ENCODE assay signal across 1 cellular context in the genomic region with DNA sequence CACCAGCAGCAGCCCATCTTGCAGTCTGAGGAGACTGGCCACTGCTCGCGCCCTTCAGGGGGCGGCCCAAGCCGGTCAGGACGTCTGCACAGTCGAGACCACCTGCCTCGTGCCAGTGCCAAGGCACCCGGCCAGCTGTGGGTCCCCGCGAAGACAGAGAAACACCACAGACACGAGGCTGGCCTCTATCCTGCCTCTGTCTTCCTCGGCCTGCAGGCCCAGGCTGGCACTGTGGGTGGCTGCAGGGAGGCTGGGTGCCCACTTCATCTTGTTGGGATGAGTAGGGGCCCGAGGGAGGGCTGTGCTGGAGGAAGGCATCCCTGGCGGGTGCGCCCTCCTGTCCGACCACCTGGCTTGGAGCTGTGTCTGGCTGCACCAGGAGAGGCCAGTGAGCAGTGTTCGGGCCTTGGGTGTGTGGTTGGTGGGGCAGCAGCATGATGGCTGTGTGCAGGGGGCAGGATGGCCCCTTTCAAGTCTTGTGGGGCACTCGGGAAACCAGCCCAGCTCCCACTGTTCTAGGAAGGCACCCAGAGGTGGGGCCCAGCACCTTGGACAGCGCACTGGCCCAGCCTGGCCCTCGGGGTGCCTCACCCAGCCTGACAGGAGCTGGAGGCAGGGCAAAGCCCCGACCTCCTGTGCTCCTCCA.
TF ChIP-seq lines count a peak whose summit lies in the region.

No MANE protein-coding gene starts in this region.

TF ChIP-seq in IMR-90, 13 proteins besides CTCF, POLR2A, EP300 and RAD21 (continued from another document):
- TF ChIP-seq SMC3 (IDR thresholded peaks at IDR 0.05; ENCODE audit: low read depth, low read length), result no peak
- no peak for TF ChIP-seq MAZ (IDR thresholded peaks at IDR 0.05; ENCODE audit: borderline replicate concordance, low read depth, low read length)
- no peak for TF ChIP-seq BHLHE40 (IDR thresholded peaks at IDR 0.05; ENCODE audit: low read depth, low read length)
- no peak for TF ChIP-seq MAFK (IDR thresholded peaks at IDR 0.05; ENCODE audit: low read depth, low read length)
- TF ChIP-seq, protein P1, sequence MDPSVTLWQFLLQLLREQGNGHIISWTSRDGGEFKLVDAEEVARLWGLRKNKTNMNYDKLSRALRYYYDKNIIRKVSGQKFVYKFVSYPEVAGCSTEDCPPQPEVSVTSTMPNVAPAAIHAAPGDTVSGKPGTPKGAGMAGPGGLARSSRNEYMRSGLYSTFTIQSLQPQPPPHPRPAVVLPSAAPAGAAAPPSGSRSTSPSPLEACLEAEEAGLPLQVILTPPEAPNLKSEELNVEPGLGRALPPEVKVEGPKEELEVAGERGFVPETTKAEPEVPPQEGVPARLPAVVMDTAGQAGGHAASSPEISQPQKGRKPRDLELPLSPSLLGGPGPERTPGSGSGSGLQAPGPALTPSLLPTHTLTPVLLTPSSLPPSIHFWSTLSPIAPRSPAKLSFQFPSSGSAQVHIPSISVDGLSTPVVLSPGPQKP (IDR thresholded peaks at IDR 0.05; ENCODE audit: borderline replicate concordance, low read depth, low read length), result no peak
- TF ChIP-seq FOS (IDR thresholded peaks at IDR 0.05; ENCODE audit: low read depth, low read length), result no peak
- TF ChIP-seq CEBPB (IDR thresholded peaks at IDR 0.05; ENCODE audit: low read depth, low read length), result no peak
- no peak for TF ChIP-seq RFX5 (IDR thresholded peaks at IDR 0.05; ENCODE audit: low read depth, low read length)
- TF ChIP-seq RCOR1 (IDR thresholded peaks at IDR 0.05; ENCODE audit: insufficient replicate concordance, low read length), result no peak
- TF ChIP-seq CHD1 (IDR thresholded peaks at IDR 0.05; ENCODE audit: low read depth, low read length), result no peak
